30 cellular contexts compared by ENCODE assay signal in genomic region chr6:3648724-3649123, GRCh38.
"Had no signal": no experiment of that assay in that cellular context is flagged by ENCODE, and none has a peak within 500 bp of the region (broad histone marks: within the 10 kb centered on the region; RNA-seq: fewer than 3 reads in every experiment).

No MANE protein-coding gene starts in this region.

- H3K9me3 Mint-ChIP-seq: activated CD4-positive, alpha-beta memory T cell treated with anti-CD3 and anti-CD28 coated beads, Interleukin-2, amount 10 ng/mL, durations not matched to agents 7 days and 5 days; activated CD4-positive, alpha-beta T cell treated with anti-CD3 and anti-CD28 coated beads, Interleukin-2, amount 10 ng/mL, durations not matched to agents 7 days and 5 days; activated naive CD4-positive, alpha-beta T cell treated with anti-CD3 and anti-CD28 coated beads for 36 hours; activated naive CD4-positive, alpha-beta T cell treated with anti-CD3 and anti-CD28 coated beads, Interleukin-2, amount 50 U/mL, for 24 hours; activated naive CD8-positive, alpha-beta T cell treated with anti-CD3 and anti-CD28 coated beads for 36 hours; activated naive CD8-positive, alpha-beta T cell treated with anti-CD3 and anti-CD28 coated beads, Interleukin-2, amount 50 U/mL, for 24 hours; activated T-helper 1 cell treated with anti-CD3 and anti-CD28 coated beads, Interleukin-12 subunit alpha, Interleukin-12 subunit beta, Interleukin-2, Interleukin-4 antibody, amounts not matched to agents 30 ng/mL and 10 ng/mL and 1 ng/mL, durations not matched to agents 14 hours and 24 hours and 36 hours; activated T-helper 2 cell treated with anti-CD3 and anti-CD28 coated beads, Interferon-gamma antibody, Interleukin-2, Interleukin-4, amounts not matched to agents 10 μg/mL and 5 μg/mL and 100 μg/mL, durations not matched to agents 14 hours and 24 hours and 36 hours; effector memory CD8-positive, alpha-beta T cell; WTC11 had no signal

- H3K27ac ChIP-seq: adrenal gland, body of pancreas, esophagus squamous epithelium, gastroesophageal sphincter, heart right ventricle, hepatocyte, VCaP had no signal

- H3K4me3 Mint-ChIP-seq: activated CD4-positive, alpha-beta memory T cell treated with anti-CD3 and anti-CD28 coated beads, Interleukin-2, amount 10 ng/mL, durations not matched to agents 7 days and 5 days; activated CD4-positive, alpha-beta T cell treated with anti-CD3 and anti-CD28 coated beads, Interleukin-2, amount 10 ng/mL, durations not matched to agents 7 days and 5 days; activated naive CD4-positive, alpha-beta T cell treated with anti-CD3 and anti-CD28 coated beads for 36 hours; activated naive CD4-positive, alpha-beta T cell treated with anti-CD3 and anti-CD28 coated beads, Interleukin-2, amount 50 U/mL, for 24 hours; activated naive CD8-positive, alpha-beta T cell treated with anti-CD3 and anti-CD28 coated beads for 36 hours; activated naive CD8-positive, alpha-beta T cell treated with anti-CD3 and anti-CD28 coated beads, Interleukin-2, amount 50 U/mL, for 24 hours; activated T-helper 1 cell treated with anti-CD3 and anti-CD28 coated beads, Interleukin-12 subunit alpha, Interleukin-12 subunit beta, Interleukin-2, Interleukin-4 antibody, amounts not matched to agents 30 ng/mL and 10 ng/mL and 1 ng/mL, durations not matched to agents 14 hours and 24 hours and 36 hours; effector memory CD8-positive, alpha-beta T cell; WTC11 had no signal

- H3K27ac Mint-ChIP-seq: activated CD4-positive, alpha-beta memory T cell treated with anti-CD3 and anti-CD28 coated beads, Interleukin-2, amount 10 ng/mL, durations not matched to agents 7 days and 5 days; activated CD4-positive, alpha-beta T cell treated with anti-CD3 and anti-CD28 coated beads, Interleukin-2, amount 10 ng/mL, durations not matched to agents 7 days and 5 days; activated naive CD4-positive, alpha-beta T cell treated with anti-CD3 and anti-CD28 coated beads for 36 hours; activated naive CD4-positive, alpha-beta T cell treated with anti-CD3 and anti-CD28 coated beads, Interleukin-2, amount 50 U/mL, for 24 hours; activated naive CD8-positive, alpha-beta T cell treated with anti-CD3 and anti-CD28 coated beads for 36 hours; activated naive CD8-positive, alpha-beta T cell treated with anti-CD3 and anti-CD28 coated beads, Interleukin-2, amount 50 U/mL, for 24 hours; activated T-helper 1 cell treated with anti-CD3 and anti-CD28 coated beads, Interleukin-12 subunit alpha, Interleukin-12 subunit beta, Interleukin-2, Interleukin-4 antibody, amounts not matched to agents 30 ng/mL and 10 ng/mL and 1 ng/mL, durations not matched to agents 14 hours and 24 hours and 36 hours; activated T-helper 2 cell treated with anti-CD3 and anti-CD28 coated beads, Interferon-gamma antibody, Interleukin-2, Interleukin-4, amounts not matched to agents 10 μg/mL and 5 μg/mL and 100 μg/mL, durations not matched to agents 14 hours and 24 hours and 36 hours; effector memory CD8-positive, alpha-beta T cell; WTC11 had no signal

- H3K4me1 ChIP-seq: adrenal gland, body of pancreas, esophagus squamous epithelium, gastroesophageal sphincter, heart right ventricle had no signal

- H3K4me3 ChIP-seq: adrenal gland, body of pancreas, esophagus squamous epithelium, gastroesophageal sphincter, heart right ventricle, hepatocyte had no signal

- H3K27me3 Mint-ChIP-seq: activated naive CD8-positive, alpha-beta T cell treated with anti-CD3 and anti-CD28 coated beads for 36 hours had no signal

- H3K9me3 ChIP-seq: adrenal gland, body of pancreas, esophagus squamous epithelium, gastroesophageal sphincter had no signal

- H3K4me2 ChIP-seq: hepatocyte had no signal

- ATAC-seq: activated naive CD8-positive, alpha-beta T cell treated with anti-CD3 and anti-CD28 coated beads, Interleukin-2, amount 50 U/mL, for 24 hours; body of pancreas; effector memory CD8-positive, alpha-beta T cell; gastroesophageal sphincter; heart right ventricle; WTC11 had no signal

- H2AFZ ChIP-seq: hepatocyte had no signal

- H3K36me3 ChIP-seq: adrenal gland, esophagus squamous epithelium, gastroesophageal sphincter, heart right ventricle had no signal

- H3K27me3 ChIP-seq: adrenal gland, body of pancreas, esophagus squamous epithelium, gastroesophageal sphincter, hepatocyte had no signal

- H3K36me3 Mint-ChIP-seq: activated naive CD4-positive, alpha-beta T cell treated with anti-CD3 and anti-CD28 coated beads, Interleukin-2, amount 50 U/mL, for 24 hours; activated naive CD8-positive, alpha-beta T cell treated with anti-CD3 and anti-CD28 coated beads for 36 hours; WTC11 had no signal

- DNase-seq: activated CD4-positive, alpha-beta memory T cell treated with anti-CD3 and anti-CD28 coated beads, Interleukin-2, amount 10 ng/mL, durations not matched to agents 7 days and 5 days; activated CD4-positive, alpha-beta T cell treated with anti-CD3 and anti-CD28 coated beads for 1 hour; activated CD4-positive, alpha-beta T cell treated with anti-CD3 and anti-CD28 coated beads for 4 hours; activated CD4-positive, alpha-beta T cell treated with anti-CD3 and anti-CD28 coated beads, Interleukin-2, amount 10 ng/mL, durations not matched to agents 7 days and 5 days; activated CD4-positive, alpha-beta T cell treated with anti-CD3 and anti-CD28 coated beads, Interleukin-2, amount 50 U/mL, for 4 hours; activated effector memory CD4-positive, alpha-beta T cell treated with anti-CD3 and anti-CD28 coated beads, Interleukin-2, amount 50 U/mL, for 16 hours; activated naive CD4-positive, alpha-beta T cell treated with anti-CD3 and anti-CD28 coated beads for 36 hours; activated naive CD8-positive, alpha-beta T cell treated with anti-CD3 and anti-CD28 coated beads for 36 hours; activated naive CD8-positive, alpha-beta T cell treated with anti-CD3 and anti-CD28 coated beads, Interleukin-2, amount 50 U/mL, for 24 hours; activated T-cell treated with anti-CD3 and anti-CD28 coated beads, Interleukin-2, amount 50 U/mL, for 1 hour; activated T-cell treated with anti-CD3 and anti-CD28 coated beads, Interleukin-2, amount 50 U/mL, for 48 hours; adrenal gland; amygdala; aorta; body of pancreas; caudate nucleus; cortex of kidney; dermis blood vessel endothelial cell; effector CD4-positive, alpha-beta T cell; effector memory CD8-positive, alpha-beta T cell; esophagus squamous epithelium; foreskin melanocyte; heart right ventricle had no signal

- H3K4me1 Mint-ChIP-seq: activated CD4-positive, alpha-beta memory T cell treated with anti-CD3 and anti-CD28 coated beads, Interleukin-2, amount 10 ng/mL, durations not matched to agents 7 days and 5 days; activated CD4-positive, alpha-beta T cell treated with anti-CD3 and anti-CD28 coated beads, Interleukin-2, amount 10 ng/mL, durations not matched to agents 7 days and 5 days; activated naive CD4-positive, alpha-beta T cell treated with anti-CD3 and anti-CD28 coated beads, Interleukin-2, amount 50 U/mL, for 24 hours; activated naive CD8-positive, alpha-beta T cell treated with anti-CD3 and anti-CD28 coated beads for 36 hours; activated naive CD8-positive, alpha-beta T cell treated with anti-CD3 and anti-CD28 coated beads, Interleukin-2, amount 50 U/mL, for 24 hours had no signal
